In the genomic region with DNA sequence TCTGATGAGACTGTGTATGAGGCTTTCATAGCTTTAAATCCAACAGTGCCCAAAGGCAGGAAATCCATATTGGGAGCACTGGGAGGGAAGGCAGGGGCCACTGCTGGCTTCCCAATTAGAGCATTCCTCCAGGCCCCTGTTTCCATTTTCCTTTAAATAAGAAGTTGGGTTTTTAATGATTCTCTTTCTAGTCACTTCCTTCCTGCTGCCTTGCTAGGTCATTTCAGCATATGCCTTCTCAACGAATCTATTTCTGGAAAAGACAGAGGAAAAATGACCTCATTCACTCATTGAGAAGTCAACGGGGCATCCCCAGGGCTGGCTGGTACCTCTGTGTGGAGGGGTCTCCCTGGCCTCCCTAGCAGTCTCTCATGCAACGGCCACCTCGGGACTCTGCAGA, we compare ENCODE assay signal across 16 cellular contexts.
"Had no signal": no experiment of that assay in that cellular context is flagged by ENCODE, and none has a peak within 500 bp of the region (broad histone marks: within the 10 kb centered on the region; RNA-seq: fewer than 3 reads in every experiment).

No MANE protein-coding gene starts in this region.

- H3K27ac Mint-ChIP-seq: activated CD4-positive, alpha-beta memory T cell treated with anti-CD3 and anti-CD28 coated beads for 36 hours; activated CD4-positive, alpha-beta T cell treated with anti-CD3 and anti-CD28 coated beads for 36 hours; activated CD8-positive, alpha-beta memory T cell treated with anti-CD3 and anti-CD28 coated beads, Interleukin-2, amount 10 ng/mL, durations not matched to agents 7 days and 5 days; activated naive CD4-positive, alpha-beta T cell treated with anti-CD3 and anti-CD28 coated beads, Interleukin-2, amount 10 ng/mL, durations not matched to agents 7 days and 5 days; activated T-helper 2 cell treated with anti-CD3 and anti-CD28 coated beads, Interferon-gamma antibody, Interleukin-2, Interleukin-4, amounts not matched to agents 10 μg/mL and 5 μg/mL and 100 μg/mL, durations not matched to agents 14 hours and 24 hours and 36 hours; dendritic cell treated with granulocyte-macrophage colony-stimulating factor and Interleukin-4, amounts not matched to agents 40 ng/mL and 50 ng/mL, for 4 days had no signal

- H3K4me3 Mint-ChIP-seq: activated CD4-positive, alpha-beta memory T cell treated with anti-CD3 and anti-CD28 coated beads for 36 hours; activated CD4-positive, alpha-beta T cell treated with anti-CD3 and anti-CD28 coated beads for 36 hours; activated CD8-positive, alpha-beta memory T cell treated with anti-CD3 and anti-CD28 coated beads, Interleukin-2, amount 10 ng/mL, durations not matched to agents 7 days and 5 days; activated naive CD4-positive, alpha-beta T cell treated with anti-CD3 and anti-CD28 coated beads, Interleukin-2, amount 10 ng/mL, durations not matched to agents 7 days and 5 days; dendritic cell treated with granulocyte-macrophage colony-stimulating factor and Interleukin-4, amounts not matched to agents 40 ng/mL and 50 ng/mL, for 4 days; neural crest cell had no signal

- H3K36me3 Mint-ChIP-seq: activated CD4-positive, alpha-beta memory T cell treated with anti-CD3 and anti-CD28 coated beads for 36 hours; activated naive CD4-positive, alpha-beta T cell treated with anti-CD3 and anti-CD28 coated beads, Interleukin-2, amount 10 ng/mL, durations not matched to agents 7 days and 5 days had no signal

- DNase-seq: activated CD4-positive, alpha-beta memory T cell treated with anti-CD3 and anti-CD28 coated beads for 36 hours; activated CD4-positive, alpha-beta T cell treated with anti-CD3 and anti-CD28 coated beads for 36 hours; activated CD8-positive, alpha-beta memory T cell treated with anti-CD3 and anti-CD28 coated beads, Interleukin-2, amount 10 ng/mL, durations not matched to agents 7 days and 5 days; activated naive CD4-positive, alpha-beta T cell treated with anti-CD3 and anti-CD28 coated beads, Interleukin-2, amount 10 ng/mL, durations not matched to agents 7 days and 5 days; activated T-cell treated with anti-CD3 and anti-CD28 coated beads, Interleukin-2, amount 50 U/mL, for 1 hour; gastrocnemius medialis; heart right ventricle; mesendoderm; stomach; testis; upper lobe of right lung; WERI-Rb-1 had no signal

- ATAC-seq: activated CD4-positive, alpha-beta T cell treated with anti-CD3 and anti-CD28 coated beads for 36 hours; activated CD8-positive, alpha-beta memory T cell treated with anti-CD3 and anti-CD28 coated beads, Interleukin-2, amount 10 ng/mL, durations not matched to agents 7 days and 5 days; gastrocnemius medialis; sciatic nerve; upper lobe of right lung had no signal

- H3K9me3 Mint-ChIP-seq: activated CD4-positive, alpha-beta memory T cell treated with anti-CD3 and anti-CD28 coated beads for 36 hours; activated naive CD4-positive, alpha-beta T cell treated with anti-CD3 and anti-CD28 coated beads, Interleukin-2, amount 10 ng/mL, durations not matched to agents 7 days and 5 days; activated T-helper 2 cell treated with anti-CD3 and anti-CD28 coated beads, Interferon-gamma antibody, Interleukin-2, Interleukin-4, amounts not matched to agents 10 μg/mL and 5 μg/mL and 100 μg/mL, durations not matched to agents 14 hours and 24 hours and 36 hours; dendritic cell treated with granulocyte-macrophage colony-stimulating factor and Interleukin-4, amounts not matched to agents 40 ng/mL and 50 ng/mL, for 4 days had no signal

- H3K4me1 Mint-ChIP-seq: activated CD4-positive, alpha-beta T cell treated with anti-CD3 and anti-CD28 coated beads for 36 hours; activated naive CD4-positive, alpha-beta T cell treated with anti-CD3 and anti-CD28 coated beads, Interleukin-2, amount 10 ng/mL, durations not matched to agents 7 days and 5 days had no signal
